Comparison of ENCODE assay signal across 1 cellular context in genomic region chr2:64595397-64596160, GRCh38.
TF ChIP-seq lines count a peak whose summit lies in the region.

No MANE protein-coding gene starts in this region.

TF ChIP-seq in GM23338, 12 proteins besides CTCF, POLR2A, EP300 and RAD21 (continued from another document):
- TF ChIP-seq ZNF462 (CRISPR knock-in tag; IDR thresholded peaks at IDR 0.05), result no peak
